ENCODE assay signal across 25 cellular contexts in the genomic region with DNA sequence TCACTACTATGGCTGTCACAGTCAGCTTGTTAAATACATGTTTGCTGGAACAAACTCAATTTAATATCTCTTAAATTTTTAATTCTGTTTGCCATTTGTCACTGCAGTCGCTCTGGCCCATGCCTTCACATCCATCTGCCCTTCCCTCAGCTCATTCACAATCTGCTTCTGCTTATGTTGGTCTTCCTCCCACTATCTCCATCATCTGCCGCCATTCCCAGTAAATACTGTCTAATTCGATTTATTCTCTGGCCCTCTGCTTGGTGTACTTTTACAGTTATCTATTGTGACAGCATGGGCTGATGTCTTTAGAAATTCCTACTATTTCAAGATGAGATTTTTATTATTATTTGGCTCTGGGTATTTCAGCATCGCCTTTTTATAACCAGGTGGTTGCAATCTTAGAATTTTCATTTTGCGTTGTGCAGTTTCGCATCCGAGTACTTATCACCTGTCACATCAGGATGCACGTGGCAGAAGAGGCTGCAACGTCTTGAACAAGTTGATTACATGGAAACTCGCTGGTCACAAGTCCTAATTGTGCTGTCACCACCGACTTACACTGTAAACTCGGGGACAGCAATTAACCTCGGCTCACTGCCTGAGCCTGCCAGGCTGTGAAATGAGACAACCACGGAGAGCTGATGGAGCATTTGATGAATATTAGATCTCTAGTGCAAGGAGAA.
"Had no signal": no experiment of that assay in that cellular context is flagged by ENCODE, and none has a peak within 500 bp of the region (broad histone marks: within the 10 kb centered on the region; RNA-seq: fewer than 3 reads in every experiment).

No MANE protein-coding gene starts in this region.

- H2AFZ ChIP-seq: parathyroid adenoma had no signal

- ATAC-seq: activated CD8-positive, alpha-beta memory T cell treated with anti-CD3 and anti-CD28 coated beads, Interleukin-2, amount 10 ng/mL, durations not matched to agents 7 days and 5 days; activated CD8-positive, alpha-beta T cell treated with anti-CD3 and anti-CD28 coated beads, Interleukin-2, amount 10 ng/mL, durations not matched to agents 7 days and 5 days; activated naive CD4-positive, alpha-beta T cell treated with anti-CD3 and anti-CD28 coated beads, Interleukin-2, amount 50 U/mL, for 72 hours; body of pancreas; heart right ventricle; left ventricle myocardium superior; right cardiac atrium; T-helper 17 cell; upper lobe of right lung had no signal

- H3K79me2 ChIP-seq: parathyroid adenoma had no signal

- H3K4me1 ChIP-seq: body of pancreas, colonic mucosa, esophagus squamous epithelium, parathyroid adenoma, suprapubic skin, tibial artery, upper lobe of right lung had no signal

- H3K9me3 ChIP-seq: body of pancreas, colonic mucosa, esophagus squamous epithelium, heart right ventricle, suprapubic skin, tibial artery, upper lobe of right lung had no signal

- DNase-seq: activated B cell treated with CpG ODN at 0.5 μM for 24 hours; activated CD4-positive, alpha-beta T cell treated with anti-CD3 and anti-CD28 coated beads, Interleukin-2, amount 50 U/mL, for 1 hour; activated CD8-positive, alpha-beta memory T cell treated with anti-CD3 and anti-CD28 coated beads, Interleukin-2, amount 10 ng/mL, durations not matched to agents 7 days and 5 days; activated CD8-positive, alpha-beta T cell treated with anti-CD3 and anti-CD28 coated beads, Interleukin-2, amount 10 ng/mL, durations not matched to agents 7 days and 5 days; activated T-cell treated with anti-CD3 and anti-CD28 coated beads, Interleukin-2, amount 50 U/mL, for 48 hours; body of pancreas; cerebellar nuclear complex; colonic mucosa; effector CD8-positive, alpha-beta T cell; esophagus squamous epithelium; foreskin melanocyte; heart right ventricle; left ventricle myocardium superior; naive B cell; right cardiac atrium; stimulated activated CD4-positive, alpha-beta T cell treated with anti-CD3 and anti-CD28 coated beads, Interleukin-15, amount 100 ng/mL, for 24 hours; stimulated activated naive CD4-positive, alpha-beta T cell; T-helper 17 cell; T1000; tibial artery; upper lobe of right lung had no signal

- H3K27me3 ChIP-seq: body of pancreas, colonic mucosa, esophagus squamous epithelium, suprapubic skin, tibial artery had no signal

- H3K4me3 ChIP-seq: body of pancreas, colonic mucosa, esophagus squamous epithelium, heart right ventricle, suprapubic skin, tibial artery, upper lobe of right lung had no signal

- H3K9ac ChIP-seq: parathyroid adenoma had no signal

- H3K36me3 ChIP-seq: colonic mucosa, esophagus squamous epithelium, heart right ventricle, suprapubic skin, tibial artery, upper lobe of right lung had no signal

- H3K27ac ChIP-seq: body of pancreas, colonic mucosa, epithelial cell of prostate, esophagus squamous epithelium, heart right ventricle, parathyroid adenoma, suprapubic skin, tibial artery, upper lobe of right lung had no signal
